Comparison of ENCODE assay signal across 1 cellular context in genomic region chr3:14278799-14279705, GRCh38.
TF ChIP-seq lines count a peak whose summit lies in the region.

No MANE protein-coding gene starts in this region.

TF ChIP-seq in K562, 482 proteins besides CTCF, POLR2A, EP300 and RAD21 (continued from another document):
- no peak; the same call in 1 of the 2 replicates for TF ChIP-seq ZNF592 (IDR thresholded peaks at IDR 0.05)
- peak; percentile 79 for TF ChIP-seq USF1 (CRISPR knock-in tag; IDR thresholded peaks at IDR 0.05)
- TF ChIP-seq ZBED1 (IDR thresholded peaks at IDR 0.05) = no peak
- no peak for TF ChIP-seq CHD2 (IDR thresholded peaks at IDR 0.05; ENCODE audit: low read depth, low read length)
- TF ChIP-seq CEBPZ (IDR thresholded peaks at IDR 0.05; ENCODE audit: borderline replicate concordance, low read depth, low read length) = no peak
- TF ChIP-seq MLLT1 (IDR thresholded peaks at IDR 0.05) = no peak
- TF ChIP-seq HIVEP1 (CRISPR knock-in tag; IDR thresholded peaks at IDR 0.05) = no peak
- TF ChIP-seq DPF2 (IDR thresholded peaks at IDR 0.05) = peak; percentile 78
- TF ChIP-seq FOXK1 (CRISPR knock-in tag; IDR thresholded peaks at IDR 0.05; ENCODE audit: borderline replicate concordance) = no peak
- peak; percentile 65 for TF ChIP-seq CBFA2T3 (IDR thresholded peaks at IDR 0.05)
- no peak for TF ChIP-seq RNF219 (CRISPR knock-in tag; IDR thresholded peaks at IDR 0.05)
- TF ChIP-seq KDM2B (CRISPR knock-in tag; IDR thresholded peaks at IDR 0.05) = no peak
- peak; percentile 42; the same call in 1 of the 2 replicates for TF ChIP-seq PKNOX1 (IDR thresholded peaks at IDR 0.05)
- TF ChIP-seq CBX8 (IDR thresholded peaks at IDR 0.05; ENCODE audit: borderline replicate concordance, extremely low read depth, low read depth, low read length, poor library complexity, severe bottlenecking) = no peak
- 0 out of 2 replicates have a peak, but pooled peaks have one; percentile 50 for TF ChIP-seq CTBP1 (IDR thresholded peaks at IDR 0.05; ENCODE audit: borderline replicate concordance)
- TF ChIP-seq MXD1 (CRISPR knock-in tag; IDR thresholded peaks at IDR 0.05; ENCODE audit: borderline replicate concordance, poor library complexity, severe bottlenecking) = no peak
- no peak for TF ChIP-seq ZSCAN29 (IDR thresholded peaks at IDR 0.05)
- no peak for TF ChIP-seq BMI1 (IDR thresholded peaks at IDR 0.05; ENCODE audit: low read length)
- TF ChIP-seq HDAC8 (tag; IDR thresholded peaks at IDR 0.05) = no peak
- no peak for TF ChIP-seq ZBTB26 (CRISPR knock-in tag; IDR thresholded peaks at IDR 0.05)
- TF ChIP-seq KLF1 (tag; IDR thresholded peaks at IDR 0.05) = no peak
- no peak for TF ChIP-seq RNF2 (IDR thresholded peaks at IDR 0.05)
- TF ChIP-seq FOXP1 (CRISPR knock-in tag; IDR thresholded peaks at IDR 0.05) = 0 out of 2 replicates have a peak, but pooled peaks have one; percentile 22
- TF ChIP-seq DMBX1 (CRISPR knock-in tag; IDR thresholded peaks at IDR 0.05; ENCODE audit: borderline replicate concordance) = no peak
- TF ChIP-seq RBM14 (IDR thresholded peaks at IDR 0.05; ENCODE audit: borderline replicate concordance, insufficient read depth, low read depth, low read length) = no peak
- no peak; the same call in 1 of the 2 replicates for TF ChIP-seq CEBPG (CRISPR knock-in tag; IDR thresholded peaks at IDR 0.05)
- TF ChIP-seq CEBPG (tag; conservative IDR thresholded peaks at IDR 0.05 in 1 of 2, IDR thresholded peaks at IDR 0.05 in 1 of 2) = no peak
- TF ChIP-seq CREBBP (IDR thresholded peaks at IDR 0.05; ENCODE audit: low read depth, low read length) = no peak
- no peak for TF ChIP-seq NR1H2 (CRISPR knock-in tag; IDR thresholded peaks at IDR 0.05)
- no peak for TF ChIP-seq ZNF449 (CRISPR knock-in tag; IDR thresholded peaks at IDR 0.05)
- TF ChIP-seq RB1 (IDR thresholded peaks at IDR 0.05; ENCODE audit: low read depth) = 0 out of 2 replicates have a peak, but pooled peaks have one; percentile 14
- TF ChIP-seq BRD9 (IDR thresholded peaks at IDR 0.05; ENCODE audit: low read depth, partially characterized antibody) = no peak
- no peak for TF ChIP-seq NEUROD1 (IDR thresholded peaks at IDR 0.05; ENCODE audit: borderline replicate concordance, low read depth, low read length, partially characterized antibody)
- peak; percentile 98 for TF ChIP-seq MAFF (IDR thresholded peaks at IDR 0.05; ENCODE audit: low read length)
- TF ChIP-seq ZNF175 (CRISPR knock-in tag; IDR thresholded peaks at IDR 0.05; ENCODE audit: low read depth) = no peak
- TF ChIP-seq ZNF586 (CRISPR knock-in tag; conservative IDR thresholded peaks at IDR 0.05) = no peak
